Comparison of ENCODE assay signal across 12 cellular contexts in the genomic region with DNA sequence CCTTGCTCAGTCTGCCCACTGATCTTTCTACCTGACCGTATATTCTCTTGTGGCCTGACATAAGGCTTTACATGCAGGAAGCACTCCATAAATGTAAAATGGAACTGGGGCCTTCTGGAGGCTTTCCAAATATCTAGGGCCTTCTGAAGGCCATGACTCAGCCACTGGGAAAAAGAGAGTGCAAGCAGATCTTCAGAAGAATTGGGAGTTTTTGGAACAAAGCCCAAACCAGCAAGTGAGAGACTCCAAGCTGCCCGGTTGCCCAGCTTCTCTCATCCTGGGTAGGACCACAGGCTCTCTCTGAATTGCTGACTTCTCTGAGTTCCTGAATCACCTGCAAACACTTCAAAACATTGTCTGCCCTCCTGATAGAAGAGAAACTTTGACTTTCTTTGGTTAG.
DNase-seq lines count a peak whose midpoint lies in the region; ATAC-seq lines count a peak whose summit lies in the region.
"Had no signal": no experiment of that assay in that cellular context is flagged by ENCODE, and none has a peak within 500 bp of the region (broad histone marks: within the 10 kb centered on the region; RNA-seq: fewer than 3 reads in every experiment).

No MANE protein-coding gene starts in this region.

- H3K9me3 Mint-ChIP-seq in stimulated activated naive B cell treated with anti-CD40 and anti-IgM and Interleukin-4, amounts not matched to agents 10 μg/mL and 1 μg/mL and 100 μg/mL, for 72 hours = no peaks in the 10 kb centered on the region
- H3K9me3 Mint-ChIP-seq: brain had no signal

- peak; percentile 22 for DNase-seq in NCI-H1105 treated with DMSO at 0.1 percent for 48 hours (lab: John Stamatoyannopoulos, UW)
- no peak for DNase-seq in NCI-H1105 (lab: John Stamatoyannopoulos, UW)
- peak; percentile 9 for DNase-seq in RPMI8226
- peak; percentile 65 for DNase-seq in fibroblast of gingiva (ENCODE audit: low read depth)
- peak; percentile 93 for DNase-seq in stromal cell of bone marrow (ENCODE audit: low read depth)
- no peak for DNase-seq in stimulated activated naive B cell treated with anti-CD40 and anti-IgM and Interleukin-4, amounts not matched to agents 10 μg/mL and 1 μg/mL and 100 μg/mL, for 72 hours
- no peak for DNase-seq in H7
- DNase-seq: activated CD8-positive, alpha-beta memory T cell treated with anti-CD3 and anti-CD28 coated beads, Interleukin-2, amount 50 U/mL, for 4 hours; KG1 had no signal

- no peaks in the 10 kb centered on the region for H3K36me3 ChIP-seq in H7 (replicated peaks; ENCODE audit: control insufficient read depth, insufficient read depth, low read length)

- no peak overlapping the region for H3K27ac Mint-ChIP-seq in stimulated activated naive B cell treated with anti-CD40 and anti-IgM and Interleukin-4, amounts not matched to agents 10 μg/mL and 1 μg/mL and 100 μg/mL, for 72 hours

- H3K4me1 Mint-ChIP-seq in stimulated activated naive B cell treated with anti-CD40 and anti-IgM and Interleukin-4, amounts not matched to agents 10 μg/mL and 1 μg/mL and 100 μg/mL, for 72 hours = no peaks in the 10 kb centered on the region

- no peak overlapping the region for H3K4me3 Mint-ChIP-seq in stimulated activated naive B cell treated with anti-CD40 and anti-IgM and Interleukin-4, amounts not matched to agents 10 μg/mL and 1 μg/mL and 100 μg/mL, for 72 hours
- H3K4me3 Mint-ChIP-seq: brain had no signal

- H3K27me3 ChIP-seq in H7 (ENCODE audit: control insufficient read depth, insufficient read depth, low read length) = no peaks in the 10 kb centered on the region

- no peak overlapping the region for H3K4me3 ChIP-seq in H7 (ENCODE audit: insufficient read depth, low read depth, low read length)

- ATAC-seq in stimulated activated naive B cell treated with anti-CD40 and anti-IgM and Interleukin-4, amounts not matched to agents 10 μg/mL and 1 μg/mL and 100 μg/mL, for 72 hours (replicated peaks) = no peak
- no peak for ATAC-seq in GM21723 (IDR thresholded peaks at IDR 0.05; ENCODE audit: unreplicated experiment)
- ATAC-seq: sciatic nerve had no signal

- H3K36me3 Mint-ChIP-seq in stimulated activated naive B cell treated with anti-CD40 and anti-IgM and Interleukin-4, amounts not matched to agents 10 μg/mL and 1 μg/mL and 100 μg/mL, for 72 hours = no peaks in the 10 kb centered on the region
- H3K36me3 Mint-ChIP-seq: brain had no signal

- H3K27me3 Mint-ChIP-seq in stimulated activated naive B cell treated with anti-CD40 and anti-IgM and Interleukin-4, amounts not matched to agents 10 μg/mL and 1 μg/mL and 100 μg/mL, for 72 hours = peaks cover 5 to 7% of the 10 kb centered on the region in 2 donors

Comparison
In these comparisons a context has a peak if more than half of its experiments do, and no peak if none do; other contexts are left out.
1. DNase-seq: peak in NCI-H1105 treated with DMSO at 0.1 percent for 48 hours (single experiment), RPMI8226 (single experiment), fibroblast of gingiva (single experiment) and stromal cell of bone marrow (single experiment); none in NCI-H1105 (single experiment), stimulated activated naive B cell treated with anti-CD40 and anti-IgM and Interleukin-4, amounts not matched to agents 10 μg/mL and 1 μg/mL and 100 μg/mL, for 72 hours (single experiment) and H7 (single experiment).